Comparison of ENCODE assay signal across 8 cellular contexts in the genomic region with DNA sequence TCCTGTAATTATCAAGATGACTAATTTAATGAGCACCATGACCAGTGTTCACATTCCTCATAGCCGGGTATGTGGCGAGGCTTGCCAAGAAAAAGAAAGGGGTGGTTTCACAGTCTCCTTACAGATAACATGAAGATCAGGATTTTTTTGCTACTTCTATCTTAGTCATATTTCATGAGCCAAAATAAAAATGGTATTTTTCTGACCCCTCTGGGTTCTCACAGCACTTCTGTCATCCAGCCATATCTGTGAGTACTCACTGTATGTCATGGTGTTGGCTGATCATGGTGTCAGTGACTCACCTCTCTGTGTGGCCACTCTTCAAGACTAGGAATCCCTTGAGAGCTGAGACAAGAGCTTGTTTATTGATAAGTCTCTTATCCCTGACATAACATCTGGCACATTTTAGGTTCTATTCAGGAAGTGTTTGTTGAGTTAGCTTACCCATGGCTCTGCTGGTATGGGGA.
DNase-seq lines count a peak whose midpoint lies in the region; ATAC-seq and TF ChIP-seq lines count a peak whose summit lies in the region.

No MANE protein-coding gene starts in this region.

- POLR2A ChIA-PET in AG04449 (lab: Yijun Ruan, JAX) = no interaction called here
- POLR2A ChIA-PET in activated CD4-positive, alpha-beta T cell treated with anti-CD3 and anti-CD28 coated beads for 36 hours (lab: Charles Lee) = no interaction called here

- peaks cover 9% of the 10 kb centered on the region for H3K9me3 Mint-ChIP-seq in activated CD4-positive, alpha-beta T cell treated with anti-CD3 and anti-CD28 coated beads for 36 hours (ENCODE audit: low read depth)

- peak; percentile 75 for DNase-seq in AG04449 (ENCODE audit: low read depth, low spot score)
- peak; percentile 94 for DNase-seq in HS-27A (ENCODE audit: low read depth)
- DNase-seq in amniotic epithelial cell (ENCODE audit: low read depth) = peak; percentile 12
- DNase-seq in hepatic stellate cell (ENCODE audit: low spot score) = peak; percentile 63
- no peak for DNase-seq in activated CD4-positive, alpha-beta T cell treated with anti-CD3 and anti-CD28 coated beads for 36 hours

- H3K4me3 Mint-ChIP-seq in activated CD4-positive, alpha-beta T cell treated with anti-CD3 and anti-CD28 coated beads for 36 hours = no peak overlapping the region

- no peak overlapping the region for H3K27ac Mint-ChIP-seq in activated CD4-positive, alpha-beta T cell treated with anti-CD3 and anti-CD28 coated beads for 36 hours

- CTCF ChIA-PET in AG04449 (lab: Yijun Ruan, JAX) = interaction anchor here (1.1 to 3.2 kb wide), 2 partner anchors 43 to 47 kb away, joined by 3 to 9 read pairs; no protein-coding TSS in a partner anchor
- CTCF ChIA-PET in activated CD4-positive, alpha-beta T cell treated with anti-CD3 and anti-CD28 coated beads for 36 hours (lab: Charles Lee) = no interaction called here

- ATAC-seq in GM18517 (IDR thresholded peaks at IDR 0.05; ENCODE audit: unreplicated experiment) = no peak
- no peak for ATAC-seq in activated CD4-positive, alpha-beta T cell treated with anti-CD3 and anti-CD28 coated beads for 36 hours
- ATAC-seq in GM21576 (IDR thresholded peaks at IDR 0.05; ENCODE audit: unreplicated experiment) = no peak
- no peak for ATAC-seq in GM21825 (IDR thresholded peaks at IDR 0.05; ENCODE audit: unreplicated experiment)

- no peaks in the 10 kb centered on the region for H3K4me1 Mint-ChIP-seq in activated CD4-positive, alpha-beta T cell treated with anti-CD3 and anti-CD28 coated beads for 36 hours

- TF ChIP-seq CTCF in AG04449 (IDR thresholded peaks at IDR 0.05; ENCODE audit: insufficient read depth, low read length, missing control alignments) = no peak

- H3K36me3 Mint-ChIP-seq in activated CD4-positive, alpha-beta T cell treated with anti-CD3 and anti-CD28 coated beads for 36 hours (ENCODE audit: low read depth) = peaks cover 2% of the 10 kb centered on the region

- no peaks in the 10 kb centered on the region for H3K27me3 Mint-ChIP-seq in activated CD4-positive, alpha-beta T cell treated with anti-CD3 and anti-CD28 coated beads for 36 hours

- intact Hi-C loops in activated CD4-positive, alpha-beta T cell treated with anti-CD3 and anti-CD28 coated beads for 36 hours (cut with DNase I, micrococcal nuclease) = no loop called here

- H3K4me3 ChIP-seq in AG04449 (ENCODE audit: low read depth, low read length) = no peak overlapping the region
